Comparison of ENCODE assay signal across 9 cellular contexts in the genomic region with DNA sequence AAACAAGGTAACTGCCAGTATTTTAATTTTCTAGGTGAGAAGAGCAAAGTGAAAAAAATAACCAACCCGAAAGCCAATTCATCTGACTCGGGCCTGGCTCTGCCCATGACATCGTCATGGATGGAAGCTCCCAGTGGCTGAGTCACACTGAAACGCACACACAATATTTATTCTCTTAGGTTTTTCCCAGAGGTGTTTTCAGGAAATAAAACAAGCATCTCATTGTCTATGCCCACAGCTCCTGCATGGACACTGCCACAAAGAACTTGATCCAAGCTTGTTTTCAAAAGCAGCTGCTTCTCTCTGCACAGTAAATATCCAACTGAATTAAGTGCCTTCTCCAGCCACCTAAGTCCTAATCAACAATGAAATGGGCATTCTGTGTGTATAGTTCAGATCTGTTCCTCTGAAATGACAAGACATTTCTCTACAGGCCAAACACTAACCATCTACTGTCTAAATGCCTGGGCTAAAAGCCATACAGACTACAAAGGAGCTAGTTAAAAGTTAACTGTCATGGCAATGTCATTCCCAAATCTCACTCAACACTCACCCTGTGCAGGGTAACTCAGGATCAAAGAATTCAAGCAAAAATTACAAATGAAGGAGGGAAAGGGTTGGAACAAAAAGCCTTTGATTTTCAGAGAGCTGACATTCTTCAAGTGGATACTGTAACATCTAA.
DNase-seq lines count a peak whose midpoint lies in the region; ATAC-seq and TF ChIP-seq lines count a peak whose summit lies in the region.
"Had no signal": no experiment of that assay in that cellular context is flagged by ENCODE, and none has a peak within 500 bp of the region (broad histone marks: within the 10 kb centered on the region; RNA-seq: fewer than 3 reads in every experiment).

No MANE protein-coding gene starts in this region.

- TF ChIP-seq EP300 in transverse colon (IDR thresholded peaks at IDR 0.05; ENCODE audit: low read depth) = no peak

- ATAC-seq in GM19043 (IDR thresholded peaks at IDR 0.05; ENCODE audit: low read depth, unreplicated experiment) (peak; percentile 60), HG02938 (IDR thresholded peaks at IDR 0.05; ENCODE audit: unreplicated experiment) (no peak)

- DNase-seq in NCI-H2196 treated with DMSO at 0.1 percent for 48 hours (lab: John Stamatoyannopoulos, UW; ENCODE audit: unreplicated experiment) = peak; percentile 71
- peak; percentile 49 for DNase-seq in fibroblast of gingiva (ENCODE audit: low read depth)
- DNase-seq in pulmonary artery endothelial cell (ENCODE audit: low read depth, low spot score) = peak; percentile 32
- no peak for DNase-seq in transverse colon
- no peak for DNase-seq in activated gamma-delta T cell (lab: John Stamatoyannopoulos, UW)
- no peak for DNase-seq in stimulated activated CD4-positive, alpha-beta T cell treated with anti-CD3 and anti-CD28 coated beads, Interleukin-1b, Interleukin-23, amount 100 ng/mL, for 48 hours
- DNase-seq: activated CD4-positive, alpha-beta T cell treated with anti-CD3 and anti-CD28 coated beads, Interleukin-2, amount 50 U/mL, for 4 hours had no signal

- H3K4me3 ChIP-seq in transverse colon = no peak overlapping the region

- in situ Hi-C loops in transverse colon (cut with MboI; ENCODE audit: low pct_ligation_motif_present in 1 of 4, low pct_unique_long_range_greater_than_20kb in 1 of 4, low sequenced_read_pairs in 3 of 4) = no loop called here

- peaks cover 0 to 7% (median 4%) of the 10 kb centered on the region in 4 donors for H3K4me1 ChIP-seq in transverse colon

- TF ChIP-seq CTCF in transverse colon (IDR thresholded peaks at IDR 0.05) = no peak

- H3K9me3 ChIP-seq in transverse colon = no peaks in the 10 kb centered on the region

- no peak for TF ChIP-seq POLR2A in transverse colon (IDR thresholded peaks at IDR 0.05)

- 45 to 68% methylated on average over 4 of the region's 4 CpGs for WGBS in transverse colon (ENCODE audit: low coverage in 1 of 2), 2 donors

- intact Hi-C loops in transverse colon (cut with DNase I; ENCODE audit: low total_unique reads) = no loop called here

- peak overlapping the region in 2 of 4 donors; percentile 19 to 43 for H3K27ac ChIP-seq in transverse colon

- H3K36me3 ChIP-seq in transverse colon = no peaks in the 10 kb centered on the region

- no peaks in the 10 kb centered on the region for H3K27me3 ChIP-seq in transverse colon

Comparison
In these comparisons a context has a peak if more than half of its experiments do, and no peak if none do; other contexts are left out.
1. DNase-seq: peak in NCI-H2196 treated with DMSO at 0.1 percent for 48 hours (single experiment), fibroblast of gingiva (single experiment) and pulmonary artery endothelial cell (single experiment); none in transverse colon (single experiment), activated gamma-delta T cell (single experiment) and stimulated activated CD4-positive, alpha-beta T cell treated with anti-CD3 and anti-CD28 coated beads, Interleukin-1b, Interleukin-23, amount 100 ng/mL, for 48 hours (single experiment).